Comparison of ENCODE assay signal across 12 cellular contexts in genomic region chr4:174757736-174758135, GRCh38.
"Had no signal": no experiment of that assay in that cellular context is flagged by ENCODE, and none has a peak within 500 bp of the region (broad histone marks: within the 10 kb centered on the region; RNA-seq: fewer than 3 reads in every experiment).

No MANE protein-coding gene starts in this region.

- H3K9me3 ChIP-seq: psoas muscle had no signal

- H3K4me3 ChIP-seq: hepatocyte, lung, psoas muscle had no signal

- DNase-seq: activated CD4-positive, alpha-beta memory T cell treated with anti-CD3 and anti-CD28 coated beads for 36 hours; activated gamma-delta T cell; activated T-cell treated with anti-CD3 and anti-CD28 coated beads, Interleukin-2, amount 50 U/mL, for 4 hours; amygdala; effector memory CD8-positive, alpha-beta T cell; naive thymus-derived CD8-positive, alpha-beta T cell; psoas muscle; stimulated activated CD4-positive, alpha-beta T cell treated with anti-CD3 and anti-CD28 coated beads, Interleukin-12 subunit alpha, Interleukin-12 subunit beta, amount 100 ng/mL, for 4 hours; stimulated activated CD4-positive, alpha-beta T cell treated with anti-CD3 and anti-CD28 coated beads, Interleukin-2, amount 100 ng/mL, for 48 hours; stimulated activated CD8-positive, alpha-beta memory T cell treated with anti-CD3 and anti-CD28 coated beads, Interleukin-4, amount 100 ng/mL, for 48 hours had no signal

- H3K27ac ChIP-seq: hepatocyte, psoas muscle had no signal

- H3K27me3 ChIP-seq: hepatocyte had no signal

- ATAC-seq: activated T-cell treated with anti-CD3 and anti-CD28 coated beads, Interleukin-2, amount 50 U/mL, for 4 hours; effector memory CD8-positive, alpha-beta T cell; naive thymus-derived CD8-positive, alpha-beta T cell; psoas muscle had no signal

- H3K4me1 ChIP-seq: psoas muscle had no signal
